In the genomic region with DNA sequence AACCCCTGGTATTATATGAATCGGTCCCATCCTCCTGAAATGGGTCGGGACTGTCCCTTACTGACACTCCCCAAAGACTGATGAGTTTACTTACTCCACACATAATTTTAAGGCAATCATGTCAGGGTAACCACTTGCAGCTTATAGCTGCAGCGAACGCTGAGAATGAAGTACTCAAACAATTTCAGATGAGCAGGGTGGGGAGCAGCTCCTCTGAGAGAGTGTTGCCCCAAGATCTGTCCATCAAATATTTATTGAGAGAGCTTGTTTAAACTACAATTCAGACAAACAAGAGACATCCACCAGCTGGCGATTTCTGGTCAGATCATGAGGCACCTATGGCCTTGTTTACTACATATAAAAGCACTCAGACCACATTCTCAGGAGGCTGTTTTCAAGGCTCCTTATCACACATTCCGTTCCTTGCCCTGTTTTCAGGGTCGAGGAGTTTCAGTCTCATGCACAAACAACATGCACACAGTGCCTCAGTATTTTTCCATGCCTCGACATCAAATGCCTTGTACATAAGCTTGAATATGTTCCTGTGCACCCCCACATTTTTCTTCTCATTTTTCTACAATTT, we compare ENCODE assay signal across 29 cellular contexts.
DNase-seq lines count a peak whose midpoint lies in the region; ATAC-seq, FAIRE-seq and TF ChIP-seq lines count a peak whose summit lies in the region.
"Had no signal": no experiment of that assay in that cellular context is flagged by ENCODE, and none has a peak within 500 bp of the region (broad histone marks: within the 10 kb centered on the region; RNA-seq: fewer than 3 reads in every experiment).

No MANE protein-coding gene starts in this region.

- no peaks in the 10 kb centered on the region for H3K36me3 Mint-ChIP-seq in H9 (ENCODE audit: insufficient read depth in 1 of 3, low read depth in 3 of 3)
- no peaks in the 10 kb centered on the region for H3K36me3 Mint-ChIP-seq in naive thymus-derived CD4-positive, alpha-beta T cell

- FAIRE-seq in GM12878 (lab: Jason Lieb, UNC) (no peak), small intestine (lab: Jason Lieb, UNC) (no peak)
- FAIRE-seq: GM12891, RCC 7860 had no signal

- H3K9me3 ChIP-seq in H9 (ENCODE audit: control insufficient read depth, low read depth, low read length) (no peaks in the 10 kb centered on the region), GM12878 (replicated peaks; ENCODE audit: control insufficient read depth, insufficient read depth, low read length) (no peaks in the 10 kb centered on the region), left lung (no peaks in the 10 kb centered on the region), small intestine (ENCODE audit: control insufficient read depth, low read depth) (no peaks in the 10 kb centered on the region), transverse colon (no peaks in the 10 kb centered on the region)
- H3K9me3 ChIP-seq in naive thymus-derived CD4-positive, alpha-beta T cell (ENCODE audit: control insufficient read depth in 2 of 3, low read length in 3 of 3), result no peaks in the 10 kb centered on the region
- H3K9me3 ChIP-seq: BLaER1 treated with 17β-estradiol and CSF1 and Interleukin-3, amounts not matched to agents 10 nM and 100 nM; heart right ventricle; stomach; thyroid gland had no signal

- H2BK120ac ChIP-seq in H9 (ENCODE audit: low read depth, low read length, poor library complexity, severe bottlenecking), result no peak overlapping the region

- CTCF ChIA-PET in GM12878 (lab: Yijun Ruan, JAX), result no interaction called here
- CTCF ChIA-PET in naive thymus-derived CD4-positive, alpha-beta T cell (lab: Charles Lee), result no interaction called here

- no peak for DNase-seq in H9
- no peak for DNase-seq in GM12878 (ENCODE audit: low read depth, low spot score)
- DNase-seq in left lung, result no peak
- DNase-seq in small intestine, result peak; percentile 3
- no peak for DNase-seq in transverse colon
- DNase-seq in naive thymus-derived CD4-positive, alpha-beta T cell, result no peak
- DNase-seq: activated B cell treated with CpG ODN at 0.5 μM for 24 hours; activated CD4-positive, alpha-beta T cell treated with anti-CD3 and anti-CD28 coated beads, Interleukin-2, amount 50 U/mL, for 1 hour; activated naive CD8-positive, alpha-beta T cell treated with anti-CD3 and anti-CD28 coated beads, Interleukin-2, amount 50 U/mL, for 24 hours; activated T-cell treated with anti-CD3 and anti-CD28 coated beads, Interleukin-2, amount 50 U/mL, for 4 hours; erythroblast; foreskin fibroblast; GOT3; heart right ventricle; Kasumi-1; left cardiac atrium; NCI-H146; NCI-H2171; NCI-H510A treated with DMSO at 0.1 percent for 48 hours; nucleus accumbens; SIG-M5; stimulated activated CD8-positive, alpha-beta memory T cell treated with anti-CD3 and anti-CD28 coated beads, Interleukin-4, amount 100 ng/mL, for 48 hours; stomach; thyroid gland had no signal

- no peaks in the 10 kb centered on the region for H3K36me3 ChIP-seq in GM12878 (ENCODE audit: control insufficient read depth in 2 of 2, insufficient read depth in 2 of 2, low read length in 1 of 2)
- H3K36me3 ChIP-seq in left lung, result no peaks in the 10 kb centered on the region
- no peaks in the 10 kb centered on the region for H3K36me3 ChIP-seq in small intestine (ENCODE audit: control insufficient read depth in 2 of 2, insufficient read depth in 2 of 2, low read length in 2 of 2)
- no peaks in the 10 kb centered on the region for H3K36me3 ChIP-seq in transverse colon
- H3K36me3 ChIP-seq in naive thymus-derived CD4-positive, alpha-beta T cell (ENCODE audit: control insufficient read depth in 2 of 3, insufficient read depth in 3 of 3, low read length in 3 of 3), result no peaks in the 10 kb centered on the region
- H3K36me3 ChIP-seq: BLaER1 treated with 17β-estradiol and CSF1 and Interleukin-3, amounts not matched to agents 10 nM and 100 nM; heart right ventricle; stomach; thyroid gland had no signal

- H3K27ac Mint-ChIP-seq in H9, result peak overlapping the region in 2 of 3 experiments; percentile 55 to 79; a peak in 3 of 7 replicates
- no peak overlapping the region for H3K27ac Mint-ChIP-seq in naive thymus-derived CD4-positive, alpha-beta T cell
- H3K27ac Mint-ChIP-seq: activated B cell treated with CpG ODN at 0.5 μM for 24 hours; activated naive CD8-positive, alpha-beta T cell treated with anti-CD3 and anti-CD28 coated beads, Interleukin-2, amount 50 U/mL, for 24 hours had no signal

- peak overlapping the region; percentile 45 for H3K18ac ChIP-seq in H9 (ENCODE audit: insufficient read length, low read depth, low read length)

- ATAC-seq in GM12878, result peak; percentile 19; the same call in 1 of the 3 replicates
- ATAC-seq in left lung, result peak; percentile 69
- no peak for ATAC-seq in naive thymus-derived CD4-positive, alpha-beta T cell
- no peak for ATAC-seq in GM19023 (IDR thresholded peaks at IDR 0.05; ENCODE audit: unreplicated experiment)
- ATAC-seq: activated naive CD8-positive, alpha-beta T cell treated with anti-CD3 and anti-CD28 coated beads, Interleukin-2, amount 50 U/mL, for 24 hours; activated T-cell treated with anti-CD3 and anti-CD28 coated beads, Interleukin-2, amount 50 U/mL, for 4 hours; heart right ventricle; left cardiac atrium had no signal

- H3K27ac ChIP-seq in H9 (ENCODE audit: insufficient read length, low read depth, low read length) (no peak overlapping the region), GM12878 (ENCODE audit: control insufficient read depth, insufficient read depth) (no peak overlapping the region), left lung (no peak overlapping the region), small intestine (ENCODE audit: low read depth in 1 of 2, low read length in 1 of 2) (no peak overlapping the region), transverse colon (no peak overlapping the region)
- H3K27ac ChIP-seq in naive thymus-derived CD4-positive, alpha-beta T cell (ENCODE audit: low read depth, low read length), result no peak overlapping the region
- H3K27ac ChIP-seq: BLaER1 treated with 17β-estradiol and CSF1 and Interleukin-3, amounts not matched to agents 10 nM and 100 nM; heart right ventricle; skin epidermis; stomach; thyroid gland had no signal

- no peak overlapping the region for H3K4me3 Mint-ChIP-seq in H9
- no peak overlapping the region for H3K4me3 Mint-ChIP-seq in naive thymus-derived CD4-positive, alpha-beta T cell
- H3K4me3 Mint-ChIP-seq: activated B cell treated with CpG ODN at 0.5 μM for 24 hours; activated naive CD8-positive, alpha-beta T cell treated with anti-CD3 and anti-CD28 coated beads, Interleukin-2, amount 50 U/mL, for 24 hours; activated T-cell treated with anti-CD3 and anti-CD28 coated beads, Interleukin-2, amount 50 U/mL, for 4 hours had no signal

- H3K4me1 ChIP-seq in H9 (ENCODE audit: insufficient read depth, low read length) (no peaks in the 10 kb centered on the region), GM12878 (ENCODE audit: control insufficient read depth, insufficient read depth, low read length) (no peaks in the 10 kb centered on the region), left lung (no peaks in the 10 kb centered on the region), small intestine (ENCODE audit: control insufficient read depth in 2 of 2, insufficient read depth in 1 of 2, low read depth in 1 of 2, low read length in 1 of 2) (no peaks in the 10 kb centered on the region), transverse colon (no peaks in the 10 kb centered on the region)
- H3K4me1 ChIP-seq in naive thymus-derived CD4-positive, alpha-beta T cell (ENCODE audit: control insufficient read depth in 2 of 2, insufficient read depth in 2 of 2, low read length in 2 of 2), result no peaks in the 10 kb centered on the region
- H3K4me1 ChIP-seq: BLaER1 treated with 17β-estradiol and CSF1 and Interleukin-3, amounts not matched to agents 10 nM and 100 nM; stomach; thyroid gland had no signal

- TF ChIP-seq EP300 in GM12878 (IDR thresholded peaks at IDR 0.05; ENCODE audit: borderline replicate concordance in 1 of 2, control insufficient read depth in 1 of 2, low read depth in 2 of 2, low read length in 2 of 2), result no peak
- no peak for TF ChIP-seq EP300 in transverse colon (IDR thresholded peaks at IDR 0.05; ENCODE audit: low read depth)

- TF ChIP-seq CTCF in H9 (conservative IDR thresholded peaks at IDR 0.05), result no peak
- no peak for TF ChIP-seq CTCF in GM12878 (IDR thresholded peaks at IDR 0.05 in 2 of 3, conservative IDR thresholded peaks at IDR 0.05 in 1 of 3; ENCODE audit: control insufficient read depth in 2 of 3, extremely low read depth in 1 of 3, insufficient read depth in 1 of 3, low read depth in 3 of 3, low read length in 3 of 3)
- TF ChIP-seq CTCF in left lung (IDR thresholded peaks at IDR 0.05), result no peak
- no peak for TF ChIP-seq CTCF in transverse colon (IDR thresholded peaks at IDR 0.05)

- RAD21 ChIA-PET in GM12878 (lab: Charles Lee; ENCODE audit: unreplicated experiment), result no interaction called here

- no TSS peak for BruUV-seq in GM12878 (replicated peaks; lab: Mats Ljungman, UMichigan)

- no peak overlapping the region for H4K91ac ChIP-seq in H9 (ENCODE audit: insufficient read length, low read depth, low read length)

- no peaks in the 10 kb centered on the region for H3K4me1 Mint-ChIP-seq in H9
- H3K4me1 Mint-ChIP-seq in naive thymus-derived CD4-positive, alpha-beta T cell, result no peaks in the 10 kb centered on the region
- H3K4me1 Mint-ChIP-seq: activated B cell treated with CpG ODN at 0.5 μM for 24 hours; activated naive CD8-positive, alpha-beta T cell treated with anti-CD3 and anti-CD28 coated beads, Interleukin-2, amount 50 U/mL, for 24 hours had no signal

- no peaks in the 10 kb centered on the region for H3K79me1 ChIP-seq in H9 (ENCODE audit: insufficient read depth, low read depth, low read length, poor library complexity, severe bottlenecking)

- H3K79me2 ChIP-seq in H9 (ENCODE audit: insufficient read depth, low read length), result no peaks in the 10 kb centered on the region
- no peaks in the 10 kb centered on the region for H3K79me2 ChIP-seq in GM12878 (ENCODE audit: control insufficient read depth, insufficient read depth, low read length)

- no peak overlapping the region for H3T11ph ChIP-seq in H9 (ENCODE audit: low read length)

- no peak overlapping the region for H2BK12ac ChIP-seq in H9 (ENCODE audit: insufficient read length, low read depth, low read length)

- WGBS in H9 (ENCODE audit: extremely low coverage, insufficient read length, low lambda C conversion rate), result no CpG with 5 or more reads among the region's 8 CpGs
- 44% methylated on average over 8 of the region's 8 CpGs for WGBS in GM12878 (ENCODE audit: insufficient coverage, insufficient replicate concordance, low lambda C conversion rate, missing lambda C conversion rate)
- WGBS in small intestine, 3 donors, result 60 to 65% (median 60%) methylated on average over 8 of the region's 8 CpGs
- 68 to 69% methylated on average over 3 to 8 of the region's 8 CpGs for WGBS in transverse colon (ENCODE audit: low coverage in 1 of 2), 2 donors

- no peak for TF ChIP-seq POLR2A in GM12878 (IDR thresholded peaks at IDR 0.05; ENCODE audit: low read depth, low read length)
- no peak for TF ChIP-seq POLR2A in transverse colon (IDR thresholded peaks at IDR 0.05)

- no peak overlapping the region for H2AFZ ChIP-seq in H9 (ENCODE audit: low read length)
- H2AFZ ChIP-seq in GM12878 (ENCODE audit: control insufficient read depth, low read depth, low read length), result no peak overlapping the region

- no peak for TF ChIP-seq RAD21 in GM12878 (IDR thresholded peaks at IDR 0.05; ENCODE audit: insufficient read depth, low read depth, low read length)

- H3K4me2 ChIP-seq in H9 (ENCODE audit: insufficient read depth, insufficient read length, low read length) (no peak overlapping the region), GM12878 (ENCODE audit: control insufficient read depth, insufficient read depth) (no peak overlapping the region)
- H3K4me2 ChIP-seq: BLaER1 treated with 17β-estradiol and CSF1 and Interleukin-3, amounts not matched to agents 10 nM and 100 nM had no signal

- no peak overlapping the region for H2AK5ac ChIP-seq in H9 (ENCODE audit: insufficient read length, low read length)

- H3K4me3 ChIP-seq in GM12878 (no peak overlapping the region), left lung (no peak overlapping the region), small intestine (ENCODE audit: low read depth in 1 of 2, low read length in 2 of 2) (no peak overlapping the region), transverse colon (no peak overlapping the region)
- H3K4me3 ChIP-seq in naive thymus-derived CD4-positive, alpha-beta T cell (ENCODE audit: low read length), result no peak overlapping the region
- H3K4me3 ChIP-seq: BLaER1 treated with 17β-estradiol and CSF1 and Interleukin-3, amounts not matched to agents 10 nM and 100 nM; heart right ventricle; skin epidermis; stomach; thyroid gland had no signal

- no peak overlapping the region for H2BK5ac ChIP-seq in H9 (ENCODE audit: insufficient read length, low read length)

- no peak overlapping the region for H3K23ac ChIP-seq in H9 (ENCODE audit: insufficient read length, low read depth, low read length)

- H2BK20ac ChIP-seq in H9 (ENCODE audit: low read depth, low read length, poor library complexity, severe bottlenecking), result no peak overlapping the region

- H4K20me1 ChIP-seq in H9 (ENCODE audit: control insufficient read depth, insufficient read depth, insufficient read length), result no peaks in the 10 kb centered on the region
- no peaks in the 10 kb centered on the region for H4K20me1 ChIP-seq in GM12878 (ENCODE audit: control insufficient read depth, insufficient read depth)
- H4K20me1 ChIP-seq: BLaER1 treated with 17β-estradiol and CSF1 and Interleukin-3, amounts not matched to agents 10 nM and 100 nM had no signal

- H3K23me2 ChIP-seq in H9 (ENCODE audit: insufficient read length, low read depth, low read length, poor library complexity, severe bottlenecking), result no peaks in the 10 kb centered on the region

- no peak overlapping the region for H3K14ac ChIP-seq in H9 (ENCODE audit: insufficient read depth, low read length)

- H3K56ac ChIP-seq in H9 (ENCODE audit: insufficient read length, low read depth, low read length), result no peak overlapping the region

- no peak overlapping the region for H2BK15ac ChIP-seq in H9 (ENCODE audit: low read depth, low read length)

- no peak overlapping the region for H4K8ac ChIP-seq in H9 (replicated peaks; ENCODE audit: insufficient read length, low read depth, low read length)

- H3K27me3 Mint-ChIP-seq in H9 (ENCODE audit: low read depth), result no peaks in the 10 kb centered on the region
- H3K27me3 Mint-ChIP-seq in naive thymus-derived CD4-positive, alpha-beta T cell, result no peaks in the 10 kb centered on the region
- H3K27me3 Mint-ChIP-seq: activated B cell treated with CpG ODN at 0.5 μM for 24 hours; activated naive CD8-positive, alpha-beta T cell treated with anti-CD3 and anti-CD28 coated beads, Interleukin-2, amount 50 U/mL, for 24 hours had no signal

- in situ Hi-C loops in GM12878 (cut with MboI) (no loop called here), transverse colon (cut with MboI; ENCODE audit: low pct_ligation_motif_present in 1 of 4, low pct_unique_long_range_greater_than_20kb in 1 of 4, low sequenced_read_pairs in 3 of 4) (no loop called here)

- no peaks in the 10 kb centered on the region for H3K9me3 Mint-ChIP-seq in H9
- H3K9me3 Mint-ChIP-seq in naive thymus-derived CD4-positive, alpha-beta T cell, result peaks cover 0 to 6% (median 0%) of the 10 kb centered on the region in 11 donors
- H3K9me3 Mint-ChIP-seq: activated B cell treated with CpG ODN at 0.5 μM for 24 hours; activated naive CD8-positive, alpha-beta T cell treated with anti-CD3 and anti-CD28 coated beads, Interleukin-2, amount 50 U/mL, for 24 hours; activated T-cell treated with anti-CD3 and anti-CD28 coated beads, Interleukin-2, amount 50 U/mL, for 4 hours had no signal

- SMC1A ChIA-PET in GM12878 (lab: Charles Lee; ENCODE audit: uncharacterized antibody, unreplicated experiment), result interaction anchor here (0.7 kb wide), 1 partner anchor 82 kb away, joined by 4 read pairs; no protein-coding TSS in a partner anchor

- H4K5ac ChIP-seq in H9 (ENCODE audit: insufficient read length, low read depth, low read length), result no peak overlapping the region

- intact Hi-C loops in GM12878 (cut with micrococcal nuclease; ENCODE audit: unreplicated experiment) (no loop called here), left lung (cut with DNase I) (no loop called here), transverse colon (cut with DNase I; ENCODE audit: low total_unique reads) (no loop called here)
- intact Hi-C loops in naive thymus-derived CD4-positive, alpha-beta T cell (cut with micrococcal nuclease), result no loop called here

- H3K27me3 ChIP-seq in H9 (ENCODE audit: insufficient read depth, low read length) (no peaks in the 10 kb centered on the region), GM12878 (replicated peaks in 1 of 2; ENCODE audit: control insufficient read depth in 2 of 2, insufficient read depth in 2 of 2, low read length in 1 of 2) (no peaks in the 10 kb centered on the region), left lung (no peaks in the 10 kb centered on the region), small intestine (ENCODE audit: control insufficient read depth in 2 of 2, insufficient read depth in 2 of 2, low read length in 2 of 2) (no peaks in the 10 kb centered on the region), transverse colon (no peaks in the 10 kb centered on the region)
- H3K27me3 ChIP-seq in naive thymus-derived CD4-positive, alpha-beta T cell (ENCODE audit: control insufficient read depth in 2 of 2, insufficient read depth in 2 of 2, low read length in 2 of 2), result no peaks in the 10 kb centered on the region
- H3K27me3 ChIP-seq: BLaER1 treated with 17β-estradiol and CSF1 and Interleukin-3, amounts not matched to agents 10 nM and 100 nM; heart right ventricle; stomach; thyroid gland had no signal

- H3K9ac ChIP-seq in H9 (ENCODE audit: extremely low read depth, insufficient read length, low read length) (no peak overlapping the region), GM12878 (ENCODE audit: control insufficient read depth, insufficient read depth, low read length) (no peak overlapping the region)
- H3K9ac ChIP-seq: BLaER1 treated with 17β-estradiol and CSF1 and Interleukin-3, amounts not matched to agents 10 nM and 100 nM had no signal

- H3K4ac ChIP-seq in H9 (ENCODE audit: low read depth, low read length), result no peak overlapping the region

- POLR2A ChIA-PET in GM12878 (lab: Charles Lee), result no interaction called here
- POLR2A ChIA-PET in naive thymus-derived CD4-positive, alpha-beta T cell (lab: Charles Lee), result no interaction called here

Comparison
In these comparisons a context has a peak if more than half of its experiments do, and no peak if none do; other contexts are left out.
1. H3K27ac Mint-ChIP-seq: peak in H9 (2 of 3); none in naive thymus-derived CD4-positive, alpha-beta T cell (0 of 9).
2. ATAC-seq: peak in GM12878 (single experiment) and left lung (single experiment); none in naive thymus-derived CD4-positive, alpha-beta T cell (single experiment) and GM19023 (single experiment).